In the genomic region with DNA sequence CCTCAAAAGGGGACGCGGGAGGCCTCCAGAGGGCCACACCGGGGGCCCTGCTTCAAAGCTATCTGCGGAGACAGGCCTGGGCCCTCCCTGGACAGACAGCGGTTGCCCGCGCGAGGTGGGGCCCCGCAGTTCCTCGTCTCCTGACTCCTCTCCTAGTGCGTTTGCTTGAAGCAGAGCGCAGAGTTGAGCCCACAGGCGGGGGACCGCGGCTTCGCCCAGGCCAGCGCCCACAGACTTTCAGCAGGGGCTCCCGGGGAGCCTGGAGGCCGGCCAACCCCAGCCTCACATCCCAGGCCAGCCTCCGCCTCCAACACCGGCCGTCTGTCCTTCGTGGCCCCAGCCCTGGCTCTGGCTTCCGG, we compare ENCODE assay signal across 8 cellular contexts. TPM values are rescaled to one million over a fixed set of nuclear protein-coding genes. Genes with fewer than 3 reads are reported as not detected.
DNase-seq lines count a peak whose midpoint lies in the region; ATAC-seq and TF ChIP-seq lines count a peak whose summit lies in the region.

No MANE protein-coding gene starts in this region.

- H3F3A ChIP-seq in PC-3 (ENCODE audit: low read length, unreplicated experiment), result no peaks in the 10 kb centered on the region

- H3K9ac ChIP-seq in PC-3 (ENCODE audit: low read length) (no peak overlapping the region), fibroblast of lung (ENCODE audit: insufficient read depth, low read length) (peak overlapping the region; percentile 71)

- no peaks in the 10 kb centered on the region for H3K9me3 ChIP-seq in PC-3 (ENCODE audit: low read length)
- H3K9me3 ChIP-seq in fibroblast of lung (ENCODE audit: control insufficient read depth, insufficient read depth, low read depth, low read length), result no peaks in the 10 kb centered on the region
- no peaks in the 10 kb centered on the region for H3K9me3 ChIP-seq in gastrocnemius medialis

- no peaks in the 10 kb centered on the region for H3K9me2 ChIP-seq in PC-3 (replicated peaks; ENCODE audit: low read length)

- TF ChIP-seq POLR2A in gastrocnemius medialis (IDR thresholded peaks at IDR 0.05), result no peak

- peak overlapping the region; percentile 76 for H2AFZ ChIP-seq in PC-3 (ENCODE audit: low read length)
- H2AFZ ChIP-seq in fibroblast of lung (ENCODE audit: low read length), result peak overlapping the region; percentile 91

- no peaks in the 10 kb centered on the region for H3K36me3 ChIP-seq in PC-3 (ENCODE audit: low read depth, low read length)
- H3K36me3 ChIP-seq in fibroblast of lung (ENCODE audit: control insufficient read depth, insufficient read depth, low read length), result no peaks in the 10 kb centered on the region
- H3K36me3 ChIP-seq in gastrocnemius medialis, result no peaks in the 10 kb centered on the region

- intact Hi-C loops in PC-3 (cut with micrococcal nuclease), result loop anchor here (1.0 kb wide), 1 partner anchor 48 kb away; no protein-coding TSS in a partner anchor
- intact Hi-C loops in gastrocnemius medialis (cut with DNase I; ENCODE audit: low total_unique reads), result loop anchor here (5.0 kb wide), 1 partner anchor 50 kb away; no protein-coding TSS in a partner anchor

- H3K79me2 ChIP-seq in PC-3 (ENCODE audit: low read length), result no peaks in the 10 kb centered on the region
- H3K79me2 ChIP-seq in fibroblast of lung (ENCODE audit: control insufficient read depth, insufficient read depth, low read length), result no peaks in the 10 kb centered on the region

- no TSS peak for BruUV-seq in PC-3 (replicated peaks; lab: Mats Ljungman, UMichigan)

- in situ Hi-C loops in gastrocnemius medialis (cut with MboI; ENCODE audit: low sequenced_read_pairs in 4 of 4), result no loop called here

- no peak for DNase-seq in PC-3
- no peak for DNase-seq in fibroblast of lung (ENCODE audit: low read depth in 2 of 2)
- DNase-seq in gastrocnemius medialis, result no peak
- no peak for DNase-seq in DMS79 (lab: John Stamatoyannopoulos, UW)
- DNase-seq in SKM-1 (lab: John Stamatoyannopoulos, UW; ENCODE audit: unreplicated experiment), result no peak
- no peak for DNase-seq in MV-4-11 (lab: John Stamatoyannopoulos, UW)

- POLR2A ChIA-PET in PC-3 (lab: Charles Lee; ENCODE audit: unreplicated experiment), result interaction anchor here (1.1 kb wide), 1 partner anchor 61 kb away, joined by 20 read pairs; a partner anchor contains a TSS

- CTCF ChIA-PET in PC-3 (lab: Charles Lee), result no interaction called here

- H3K27me3 ChIP-seq in PC-3 (ENCODE audit: low read length), result no peaks in the 10 kb centered on the region
- peaks cover 3% of the 10 kb centered on the region for H3K27me3 ChIP-seq in fibroblast of lung (ENCODE audit: control insufficient read depth, insufficient read depth, low read length)
- peaks cover 0 to 12% (median 4%) of the 10 kb centered on the region in 3 donors for H3K27me3 ChIP-seq in gastrocnemius medialis

- H3K4me2 ChIP-seq in PC-3 (ENCODE audit: low read length) (peak overlapping the region; percentile 77), fibroblast of lung (ENCODE audit: extremely low read depth, insufficient read depth, low read length) (peak overlapping the region; percentile 82)

- 0 out of 2 replicates have a peak, but pooled peaks have one; percentile 30 for TF ChIP-seq CTCF in PC-3 (conservative IDR thresholded peaks at IDR 0.05; ENCODE audit: low read depth, low read length)
- no peak for TF ChIP-seq CTCF in fibroblast of lung (conservative IDR thresholded peaks at IDR 0.05 in 1 of 2, IDR thresholded peaks at IDR 0.05 in 1 of 2; ENCODE audit: low read depth in 1 of 2, low read length in 2 of 2)
- TF ChIP-seq CTCF in gastrocnemius medialis (IDR thresholded peaks at IDR 0.05 in 4 of 5, conservative IDR thresholded peaks at IDR 0.05 in 1 of 5), result peak in 2 of 5 experiments; percentile 7 to 9

- H3K4me3 ChIP-seq in PC-3 (ENCODE audit: low read length) (peak overlapping the region; percentile 58), fibroblast of lung (replicated peaks in 1 of 4; ENCODE audit: control extremely low read depth in 1 of 4, insufficient read depth in 1 of 4, low read depth in 3 of 4, low read length in 4 of 4) (peak overlapping the region; percentile 26 to 69 (median 32)), gastrocnemius medialis (peak overlapping the region; percentile 57 to 71 (median 66))

- ATAC-seq in GM19438 (IDR thresholded peaks at IDR 0.05; ENCODE audit: low read depth, unreplicated experiment) (peak; percentile 8), PC-3 (no peak), gastrocnemius medialis (peak in 1 of 2 donors; percentile 25), GM18502 (IDR thresholded peaks at IDR 0.05; ENCODE audit: poor library complexity, unreplicated experiment) (no peak)

- no peak overlapping the region for H3K27ac ChIP-seq in PC-3 (ENCODE audit: low read length)
- peak overlapping the region; percentile 61 for H3K27ac ChIP-seq in fibroblast of lung (ENCODE audit: insufficient read depth, low read length)
- H3K27ac ChIP-seq in gastrocnemius medialis, result peak overlapping the region; percentile 54 to 72 (median 65)

- no peaks in the 10 kb centered on the region for H4K20me1 ChIP-seq in PC-3 (ENCODE audit: low read length)
- no peaks in the 10 kb centered on the region for H4K20me1 ChIP-seq in fibroblast of lung (ENCODE audit: control insufficient read depth, extremely low read depth, insufficient read depth, low read length)

- H3K4me1 ChIP-seq in PC-3 (ENCODE audit: insufficient read depth, low read length) (0 out of 2 replicates have a peak, but pooled peaks cover 4% of the 10 kb centered on the region), fibroblast of lung (ENCODE audit: control insufficient read depth, extremely low read depth, insufficient read depth, low read length) (peaks cover 10% of the 10 kb centered on the region), gastrocnemius medialis (peaks cover 0 to 8% of the 10 kb centered on the region in 2 donors)

RNA-seq across cellular contexts. Expression of a gene that starts 0.5 kb away (rescaled TPM):
- total RNA-seq in PC-3 (2014; rRNA removed), result 4.2 and 5.2 TPM in 2 replicates
- 5.1 and 7.9 TPM in 2 replicates for total RNA-seq in fibroblast of lung
- polyA plus RNA-seq in fibroblast of lung, result 1.8 and 7.9 TPM in 2 replicates
- 2.2 and 14.0 TPM in 2 replicates for polyA plus RNA-seq in fibroblast of lung (2012)
- polyA minus RNA-seq in fibroblast of lung (ENCODE audit: low replicate concordance), result 4.9 and 14.5 TPM in 2 replicates
- total RNA-seq in gastrocnemius medialis, result 1 to 10 TPM in 1 of 4 donors, under 1 TPM in 3; 0.42 to 1.1 (median 0.76) TPM
